ENCODE assay signal across 8 cellular contexts in the genomic region with DNA sequence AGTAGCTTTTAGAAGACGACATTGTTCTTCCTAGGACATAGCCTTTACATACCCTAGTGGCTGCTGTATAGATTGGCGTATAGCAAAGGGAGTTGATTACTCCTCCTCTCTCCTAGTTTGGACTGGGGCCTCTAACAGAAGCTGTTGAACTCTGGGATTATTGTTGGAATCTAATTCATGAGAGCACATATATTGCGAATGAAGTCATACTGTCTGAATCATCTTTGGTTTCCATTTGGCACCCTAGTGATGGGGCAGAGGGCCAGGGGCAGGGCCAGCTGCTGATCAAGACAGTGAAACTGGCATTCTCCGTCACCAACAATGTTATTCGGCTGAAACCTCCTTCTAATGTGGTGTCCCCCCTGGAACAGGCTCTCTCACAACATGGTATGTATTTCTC. TPM values are rescaled to one million over a fixed set of nuclear protein-coding genes. Genes with fewer than 3 reads are reported as not detected.
DNase-seq lines count a peak whose midpoint lies in the region; TF ChIP-seq lines count a peak whose summit lies in the region.
"Had no signal": no experiment of that assay in that cellular context is flagged by ENCODE, and none has a peak within 500 bp of the region (broad histone marks: within the 10 kb centered on the region; RNA-seq: fewer than 3 reads in every experiment).

No MANE protein-coding gene starts in this region.

- peak; percentile 29; the same call in 1 of the 2 replicates for TF ChIP-seq CTCF in HFFc6 (IDR thresholded peaks at IDR 0.05)
- no peak for TF ChIP-seq CTCF in astrocyte of the cerebellum (IDR thresholded peaks at IDR 0.05; ENCODE audit: low read depth, low read length, missing control alignments)

- H3K4me3 Mint-ChIP-seq in HFFc6 = peak overlapping the region; percentile 47; the same call in 1 of the 2 replicates

- H3K4me1 Mint-ChIP-seq in HFFc6 (ENCODE audit: low read depth) = peaks cover 22% of the 10 kb centered on the region

- H3K4me3 ChIP-seq in astrocyte of the cerebellum (ENCODE audit: low read depth, low read length) = no peak overlapping the region

- H3K27me3 Mint-ChIP-seq in HFFc6 (ENCODE audit: insufficient read depth) = no peaks in the 10 kb centered on the region

- DNase-seq in HFFc6 = peak; percentile 79
- peak; percentile 79 for DNase-seq in astrocyte of the cerebellum (ENCODE audit: low read depth)
- DNase-seq in iris pigment epithelial cell (ENCODE audit: low read depth) = peak; percentile 81
- DNase-seq in superior temporal gyrus (ENCODE audit: extremely low spot score) = peak; percentile 56
- no peak for DNase-seq in NCI-H1436 treated with DMSO at 0.1 percent for 48 hours (lab: John Stamatoyannopoulos, UW)
- DNase-seq in activated CD8-positive, alpha-beta memory T cell treated with anti-CD3 and anti-CD28 coated beads, Interleukin-2, amount 50 U/mL, for 48 hours = no peak
- DNase-seq in AML-193 (lab: John Stamatoyannopoulos, UW) = no peak
- DNase-seq: SHP77 had no signal

- H3K9me3 Mint-ChIP-seq in HFFc6 = no peaks in the 10 kb centered on the region

- in situ Hi-C loops in astrocyte of the cerebellum (cut with HindIII; ENCODE audit: low sequenced_read_pairs) = no loop called here

- H3K36me3 Mint-ChIP-seq in HFFc6 (ENCODE audit: low read depth) = peaks cover 47% of the 10 kb centered on the region

- H3K27ac Mint-ChIP-seq in HFFc6 = peak overlapping the region; percentile 73

RNA-seq across cellular contexts. Expression of a gene that starts 40.3 kb away (rescaled TPM):
- 10 to 100 TPM; 42.1 to 58.2 (median 54.2) TPM for total RNA-seq in HFFc6 (2021; fragmentation: NEBNext Ultra II Directional; extraction: Animal tissue kit (Norgen Biotek cat#: 25700))

RNA-seq across cellular contexts. Expression of a gene that starts 40.3 kb away (rescaled TPM):
- total RNA-seq in HFFc6 (2021; fragmentation: NEBNext Ultra II Directional; extraction: Animal tissue kit (Norgen Biotek cat#: 25700)) = 10 to 100 TPM; 38.1 to 56.1 (median 42.7) TPM

RNA-seq across cellular contexts. Expression of a gene that starts 40.4 kb away (rescaled TPM):
- 10 to 100 TPM; 27.8 to 34.4 (median 31.6) TPM for total RNA-seq in HFFc6 (2021; fragmentation: NEBNext Ultra II Directional; extraction: Animal tissue kit (Norgen Biotek cat#: 25700))

RNA-seq across cellular contexts. Expression of a gene that starts 48.6 kb away (rescaled TPM):
- 10 to 100 TPM; 20.2 to 30.2 (median 22.2) TPM for total RNA-seq in HFFc6 (2021; fragmentation: NEBNext Ultra II Directional; extraction: Animal tissue kit (Norgen Biotek cat#: 25700))

Comparison
In these comparisons a context has a peak if more than half of its experiments do, and no peak if none do; other contexts are left out.
1. DNase-seq: peak in HFFc6 (single experiment), astrocyte of the cerebellum (single experiment), iris pigment epithelial cell (single experiment) and superior temporal gyrus (single experiment); none in NCI-H1436 treated with DMSO at 0.1 percent for 48 hours (single experiment), activated CD8-positive, alpha-beta memory T cell treated with anti-CD3 and anti-CD28 coated beads, Interleukin-2, amount 50 U/mL, for 48 hours (single experiment) and AML-193 (0 of 2).